Comparison of ENCODE assay signal across 13 cellular contexts in genomic region chr16:28163699-28164584, GRCh38. TPM values are rescaled to one million over a fixed set of nuclear protein-coding genes. Genes with fewer than 3 reads are reported as not detected.
DNase-seq lines count a peak whose midpoint lies in the region; ATAC-seq and TF ChIP-seq lines count a peak whose summit lies in the region.
"Had no signal": no experiment of that assay in that cellular context is flagged by ENCODE, and none has a peak within 500 bp of the region (broad histone marks: within the 10 kb centered on the region; RNA-seq: fewer than 3 reads in every experiment).

No MANE protein-coding gene starts in this region.

- no peak for TF ChIP-seq CTCF in left ventricle myocardium inferior (IDR thresholded peaks at IDR 0.05; ENCODE audit: borderline replicate concordance)

- intact Hi-C loops in activated T-helper 2 cell treated with anti-CD3 and anti-CD28 coated beads, Interferon-gamma antibody, Interleukin-2, Interleukin-4, amounts not matched to agents 10 μg/mL and 5 μg/mL and 100 μg/mL, durations not matched to agents 14 hours and 24 hours and 36 hours (cut with micrococcal nuclease) = no loop called here
- intact Hi-C loops in left ventricle myocardium inferior (cut with micrococcal nuclease) = no loop called here

- H3K9me3 ChIP-seq in left ventricle myocardium inferior (replicated peaks) = no peaks in the 10 kb centered on the region
- H3K9me3 ChIP-seq: BLaER1 had no signal

- H3K27me3 Mint-ChIP-seq in activated T-cell treated with anti-CD3 and anti-CD28 coated beads, Interleukin-2, amount 50 U/mL, for 72 hours (ENCODE audit: low read depth) = no peaks in the 10 kb centered on the region
- H3K27me3 Mint-ChIP-seq in activated T-cell treated with anti-CD3 and anti-CD28 coated beads, Interleukin-2, amount 50 U/mL, for 4 hours (ENCODE audit: low read depth) = no peaks in the 10 kb centered on the region
- H3K27me3 Mint-ChIP-seq in activated T-helper 2 cell treated with anti-CD3 and anti-CD28 coated beads, Interferon-gamma antibody, Interleukin-2, Interleukin-4, amounts not matched to agents 10 μg/mL and 5 μg/mL and 100 μg/mL, durations not matched to agents 14 hours and 24 hours and 36 hours (ENCODE audit: low read depth) = no peaks in the 10 kb centered on the region

- ATAC-seq in activated T-cell treated with anti-CD3 and anti-CD28 coated beads, Interleukin-2, amount 50 U/mL, for 72 hours (replicated peaks in 1 of 2) = peak in 1 of 2 donors; percentile 13
- ATAC-seq in activated T-cell treated with anti-CD3 and anti-CD28 coated beads, Interleukin-2, amount 50 U/mL, for 4 hours = no peak
- ATAC-seq in HG02623 (IDR thresholded peaks at IDR 0.05; ENCODE audit: unreplicated experiment) (no peak), GM18867 (IDR thresholded peaks at IDR 0.05; ENCODE audit: unreplicated experiment) (no peak)

- peaks cover 38% of the 10 kb centered on the region for H3K36me3 ChIP-seq in left ventricle myocardium inferior

- peak overlapping the region; percentile 20 to 28 for H3K4me3 Mint-ChIP-seq in activated T-cell treated with anti-CD3 and anti-CD28 coated beads, Interleukin-2, amount 50 U/mL, for 72 hours
- H3K4me3 Mint-ChIP-seq in activated T-cell treated with anti-CD3 and anti-CD28 coated beads, Interleukin-2, amount 50 U/mL, for 4 hours = no peak overlapping the region
- H3K4me3 Mint-ChIP-seq in activated T-helper 2 cell treated with anti-CD3 and anti-CD28 coated beads, Interferon-gamma antibody, Interleukin-2, Interleukin-4, amounts not matched to agents 10 μg/mL and 5 μg/mL and 100 μg/mL, durations not matched to agents 14 hours and 24 hours and 36 hours (ENCODE audit: low read depth) = no peak overlapping the region

- H3K9me3 Mint-ChIP-seq in activated T-cell treated with anti-CD3 and anti-CD28 coated beads, Interleukin-2, amount 50 U/mL, for 72 hours = no peaks in the 10 kb centered on the region
- H3K9me3 Mint-ChIP-seq in activated T-cell treated with anti-CD3 and anti-CD28 coated beads, Interleukin-2, amount 50 U/mL, for 4 hours = no peaks in the 10 kb centered on the region
- no peaks in the 10 kb centered on the region for H3K9me3 Mint-ChIP-seq in activated T-helper 2 cell treated with anti-CD3 and anti-CD28 coated beads, Interferon-gamma antibody, Interleukin-2, Interleukin-4, amounts not matched to agents 10 μg/mL and 5 μg/mL and 100 μg/mL, durations not matched to agents 14 hours and 24 hours and 36 hours

- no peaks in the 10 kb centered on the region for H3K27me3 ChIP-seq in left ventricle myocardium inferior (ENCODE audit: low read depth)
- H3K27me3 ChIP-seq: BLaER1 had no signal

- no peak overlapping the region for H3K4me3 ChIP-seq in left ventricle myocardium inferior
- H3K4me3 ChIP-seq: BLaER1 had no signal

- H3K27ac Mint-ChIP-seq in activated T-cell treated with anti-CD3 and anti-CD28 coated beads, Interleukin-2, amount 50 U/mL, for 72 hours = peak overlapping the region; percentile 89
- peak overlapping the region; percentile 10 for H3K27ac Mint-ChIP-seq in activated T-helper 2 cell treated with anti-CD3 and anti-CD28 coated beads, Interferon-gamma antibody, Interleukin-2, Interleukin-4, amounts not matched to agents 10 μg/mL and 5 μg/mL and 100 μg/mL, durations not matched to agents 14 hours and 24 hours and 36 hours

- peaks cover 15 to 31% of the 10 kb centered on the region in 2 donors for H3K36me3 Mint-ChIP-seq in activated T-cell treated with anti-CD3 and anti-CD28 coated beads, Interleukin-2, amount 50 U/mL, for 72 hours (ENCODE audit: insufficient read depth in 2 of 2)
- peaks cover 48% of the 10 kb centered on the region for H3K36me3 Mint-ChIP-seq in activated T-cell treated with anti-CD3 and anti-CD28 coated beads, Interleukin-2, amount 50 U/mL, for 4 hours (ENCODE audit: insufficient read depth)
- H3K36me3 Mint-ChIP-seq in activated T-helper 2 cell treated with anti-CD3 and anti-CD28 coated beads, Interferon-gamma antibody, Interleukin-2, Interleukin-4, amounts not matched to agents 10 μg/mL and 5 μg/mL and 100 μg/mL, durations not matched to agents 14 hours and 24 hours and 36 hours (ENCODE audit: low read depth) = peaks cover 83% of the 10 kb centered on the region

- H3K4me1 ChIP-seq in left ventricle myocardium inferior = peaks cover 8% of the 10 kb centered on the region

- DNase-seq in activated T-cell treated with anti-CD3 and anti-CD28 coated beads, Interleukin-2, amount 50 U/mL, for 72 hours = peak in 1 of 2 donors; percentile 16
- no peak for DNase-seq in activated T-cell treated with anti-CD3 and anti-CD28 coated beads, Interleukin-2, amount 50 U/mL, for 4 hours
- no peak for DNase-seq in activated T-helper 2 cell treated with anti-CD3 and anti-CD28 coated beads, Interferon-gamma antibody, Interleukin-2, Interleukin-4, amounts not matched to agents 10 μg/mL and 5 μg/mL and 100 μg/mL, durations not matched to agents 14 hours and 24 hours and 36 hours (ENCODE audit: low spot score)
- DNase-seq in left ventricle myocardium inferior (no peak), stromal cell of bone marrow (ENCODE audit: low read depth) (peak; percentile 92), LoVo (ENCODE audit: low spot score) (no peak)
- DNase-seq: effector memory CD4-positive, alpha-beta T cell; NCI-H2107; nucleus accumbens; stimulated activated naive CD4-positive, alpha-beta T cell treated with Interleukin-2 at 50 U/mL for 16 hours had no signal

- H3K4me1 Mint-ChIP-seq in activated T-cell treated with anti-CD3 and anti-CD28 coated beads, Interleukin-2, amount 50 U/mL, for 72 hours (ENCODE audit: low read depth) = peaks cover 88% of the 10 kb centered on the region
- peaks cover 81% of the 10 kb centered on the region for H3K4me1 Mint-ChIP-seq in activated T-cell treated with anti-CD3 and anti-CD28 coated beads, Interleukin-2, amount 50 U/mL, for 4 hours (ENCODE audit: low read depth)
- peaks cover 73% of the 10 kb centered on the region for H3K4me1 Mint-ChIP-seq in activated T-helper 2 cell treated with anti-CD3 and anti-CD28 coated beads, Interferon-gamma antibody, Interleukin-2, Interleukin-4, amounts not matched to agents 10 μg/mL and 5 μg/mL and 100 μg/mL, durations not matched to agents 14 hours and 24 hours and 36 hours (ENCODE audit: low read depth)

- H3K27ac ChIP-seq in left ventricle myocardium inferior (replicated peaks) = peak overlapping the region; percentile 20
- H3K27ac ChIP-seq: BLaER1 had no signal

RNA-seq across cellular contexts. Expression of gene XPO6, which starts 47.8 kb away (rescaled TPM):
- total RNA-seq in activated T-cell treated with anti-CD3 and anti-CD28 coated beads, Interleukin-2, amount 50 U/mL, for 72 hours = 100 to 1,000 TPM; 276 to 279 TPM
- total RNA-seq in activated T-cell treated with anti-CD3 and anti-CD28 coated beads, Interleukin-2, amount 50 U/mL, for 4 hours = 100 to 1,000 TPM; 291 to 305 (median 303) TPM
- total RNA-seq in activated T-helper 2 cell treated with anti-CD3 and anti-CD28 coated beads, Interferon-gamma antibody, Interleukin-2, Interleukin-4, amounts not matched to agents 10 μg/mL and 5 μg/mL and 100 μg/mL, durations not matched to agents 14 hours and 24 hours and 36 hours = 227 and 230 TPM in 2 replicates
- total RNA-seq in left ventricle myocardium inferior = 26.4 TPM

Comparison
In these comparisons a context has a peak if more than half of its experiments do, and no peak if none do; other contexts are left out.
1. H3K4me3 Mint-ChIP-seq: peak in activated T-cell treated with anti-CD3 and anti-CD28 coated beads, Interleukin-2, amount 50 U/mL, for 72 hours (2 of 2); none in activated T-cell treated with anti-CD3 and anti-CD28 coated beads, Interleukin-2, amount 50 U/mL, for 4 hours (single experiment) and activated T-helper 2 cell treated with anti-CD3 and anti-CD28 coated beads, Interferon-gamma antibody, Interleukin-2, Interleukin-4, amounts not matched to agents 10 μg/mL and 5 μg/mL and 100 μg/mL, durations not matched to agents 14 hours and 24 hours and 36 hours (single experiment).